27 cellular contexts compared by ENCODE assay signal in genomic region chr12:124222368-124223245, GRCh38.
DNase-seq lines count a peak whose midpoint lies in the region; ATAC-seq, FAIRE-seq and TF ChIP-seq lines count a peak whose summit lies in the region.
"Had no signal": no experiment of that assay in that cellular context is flagged by ENCODE, and none has a peak within 500 bp of the region (broad histone marks: within the 10 kb centered on the region; RNA-seq: fewer than 3 reads in every experiment).

No MANE protein-coding gene starts in this region.

- H3K27me3 ChIP-seq in HepG2 (ENCODE audit: control insufficient read depth in 1 of 2, insufficient read depth in 2 of 2, low read length in 2 of 2) (peaks cover 2 to 33% of the 10 kb centered on the region in 2 experiments; a peak in 3 of 5 replicates), right lobe of liver (no peaks in the 10 kb centered on the region), K562 (ENCODE audit: control insufficient read depth in 2 of 2, insufficient read depth in 2 of 2, low read length in 2 of 2) (peaks cover 53 to 68% of the 10 kb centered on the region in 2 experiments)

- BruUV-seq in HepG2 (replicated peaks; lab: Mats Ljungman, UMichigan) (no TSS peak), K562 (replicated peaks; lab: Mats Ljungman, UMichigan) (no TSS peak)

- ATAC-seq in HepG2, result no peak
- no peak for ATAC-seq in right lobe of liver
- ATAC-seq in K562, result no peak
- no peak for ATAC-seq in GM18520 (IDR thresholded peaks at IDR 0.05; ENCODE audit: unreplicated experiment)
- ATAC-seq in HG03045 (IDR thresholded peaks at IDR 0.05; ENCODE audit: unreplicated experiment), result no peak
- ATAC-seq: A549; CD8-positive, alpha-beta T cell had no signal

- no peaks in the 10 kb centered on the region for H3K36me3 ChIP-seq in HepG2 (replicated peaks in 1 of 2; ENCODE audit: control insufficient read depth in 1 of 2, insufficient read depth in 2 of 2, low read length in 2 of 2)
- no peaks in the 10 kb centered on the region for H3K36me3 ChIP-seq in right lobe of liver
- no peaks in the 10 kb centered on the region for H3K36me3 ChIP-seq in KOPT-K1 (ENCODE audit: insufficient read depth, low read length)
- H3K36me3 ChIP-seq in K562 (ENCODE audit: control insufficient read depth, insufficient read depth, low read length), result no peaks in the 10 kb centered on the region

- TF ChIP-seq CTCF in HepG2 (CRISPR knock-in tag; IDR thresholded peaks at IDR 0.05) (no peak), right lobe of liver (IDR thresholded peaks at IDR 0.05) (no peak), K562 (IDR thresholded peaks at IDR 0.05 in 2 of 3, conservative IDR thresholded peaks at IDR 0.05 in 1 of 3; ENCODE audit: insufficient read depth in 2 of 3, low read depth in 1 of 3, low read length in 3 of 3) (no peak)

- TF ChIP-seq POLR2A in HepG2 (IDR thresholded peaks at IDR 0.05; ENCODE audit: insufficient read depth in 1 of 2, low read depth in 2 of 2, low read length in 2 of 2) (no peak), right lobe of liver (IDR thresholded peaks at IDR 0.05) (no peak), K562 (conservative IDR thresholded peaks at IDR 0.05) (no peak)

- no peak overlapping the region for H3K9ac ChIP-seq in HepG2 (ENCODE audit: insufficient read depth, low read depth, low read length)
- H3K9ac ChIP-seq in K562 (ENCODE audit: insufficient read depth in 1 of 2, low read depth in 2 of 2, low read length in 2 of 2), result no peak overlapping the region

- H3K79me2 ChIP-seq in HepG2 (ENCODE audit: insufficient read depth, low read length) (no peaks in the 10 kb centered on the region), K562 (ENCODE audit: control insufficient read depth, insufficient read depth, low read length) (no peaks in the 10 kb centered on the region)

- TF ChIP-seq RAD21 in HepG2 (CRISPR knock-in tag; IDR thresholded peaks at IDR 0.05), result no peak
- TF ChIP-seq RAD21 in K562 (CRISPR knock-in tag; conservative IDR thresholded peaks at IDR 0.05 in 1 of 2, IDR thresholded peaks at IDR 0.05 in 1 of 2), result no peak

- CTCF ChIA-PET in HepG2 (lab: Yijun Ruan, JAX; ENCODE audit: low intra/inter-chr PET ratio, low total read pairs) (no interaction called here), K562 (lab: Yijun Ruan, JAX; ENCODE audit: low intra/inter-chr PET ratio) (no interaction called here)

- H3K4me3 ChIP-seq in HepG2 (replicated peaks in 1 of 3; ENCODE audit: insufficient read depth in 1 of 3, low read depth in 2 of 3, low read length in 3 of 3), result no peak overlapping the region
- H3K4me3 ChIP-seq in right lobe of liver, result no peak overlapping the region
- H3K4me3 ChIP-seq in K562, result no peak overlapping the region
- H3K4me3 ChIP-seq: A549 had no signal

- DNase-seq in HepG2 (ENCODE audit: low spot score) (no peak), right lobe of liver (no peak), K562 (ENCODE audit: extremely low read depth in 1 of 4, low spot score in 3 of 4) (no peak), cerebellum (ENCODE audit: low spot score) (no peak)
- DNase-seq: AML-193; Caco-2; CD8-positive, alpha-beta T cell; DMS 273 treated with DMSO at 0.1 percent for 48 hours; DMS79; KG1; NCI-H1105; NCI-H1436 treated with DMSO at 0.1 percent for 48 hours; NCI-H187 treated with DMSO at 0.1 percent for 48 hours; NCI-H2171 treated with DMSO at 0.1 percent for 48 hours; NCI-H345; NCI-H510A treated with DMSO at 0.1 percent for 48 hours; SHP77; T-helper 1 cell had no signal

- no peak for TF ChIP-seq EP300 in HepG2 (IDR thresholded peaks at IDR 0.05; ENCODE audit: low read depth in 2 of 2, low read length in 2 of 2)
- no peak for TF ChIP-seq EP300 in HepG2 (CRISPR knock-in tag; IDR thresholded peaks at IDR 0.05; ENCODE audit: borderline replicate concordance)
- TF ChIP-seq EP300 in K562 (IDR thresholded peaks at IDR 0.05; ENCODE audit: low read length), result no peak

- in situ Hi-C loops in HepG2 (cut with HindIII; ENCODE audit: extremely low pct_ligation_motif_present, low pct_unique_long_range_greater_than_20kb) (no loop called here), K562 (cut with MboI) (no loop called here)

- 0 out of 2 replicates have a peak, but pooled peaks cover 4% of the 10 kb centered on the region for H3K9me3 ChIP-seq in HepG2 (ENCODE audit: low read length)
- H3K9me3 ChIP-seq in right lobe of liver, result no peaks in the 10 kb centered on the region
- peaks cover 7% of the 10 kb centered on the region for H3K9me3 ChIP-seq in KOPT-K1 (ENCODE audit: insufficient read depth, low read length, poor library complexity, severe bottlenecking)
- H3K9me3 ChIP-seq in K562 (replicated peaks; ENCODE audit: control insufficient read depth, insufficient read depth, low read depth, low read length), result no peaks in the 10 kb centered on the region
- H3K9me3 ChIP-seq: Caco-2 had no signal

- H2AFZ ChIP-seq in HepG2 (ENCODE audit: low read length) (no peak overlapping the region), K562 (ENCODE audit: low read depth, low read length) (no peak overlapping the region)

- H3K4me1 ChIP-seq in HepG2 (ENCODE audit: insufficient read depth, low read length), result no peaks in the 10 kb centered on the region
- H3K4me1 ChIP-seq in right lobe of liver, result no peaks in the 10 kb centered on the region
- H3K4me1 ChIP-seq in K562 (replicated peaks in 1 of 2; ENCODE audit: control insufficient read depth in 2 of 2, insufficient read depth in 2 of 2, low read length in 2 of 2), result no peaks in the 10 kb centered on the region; a peak in 1 of 5 replicates
- H3K4me1 ChIP-seq: A549, Caco-2 had no signal

- FAIRE-seq in HepG2 (lab: Jason Lieb, UNC) (no peak), K562 (lab: Jason Lieb, UNC) (no peak)
- FAIRE-seq: A549, GM12892, H54, HTR-8/SVneo had no signal

- H4K20me1 ChIP-seq in HepG2 (ENCODE audit: insufficient read depth, low read length), result no peaks in the 10 kb centered on the region
- H4K20me1 ChIP-seq in K562 (replicated peaks; ENCODE audit: control insufficient read depth, insufficient read depth, low read length), result no peaks in the 10 kb centered on the region; the same call in none of the 2 replicates

- 37% methylated on average over 14 of the region's 14 CpGs for WGBS in HepG2 (ENCODE audit: low lambda C conversion rate)
- 63% methylated on average over 12 of the region's 14 CpGs for WGBS in right lobe of liver (ENCODE audit: insufficient coverage, low coverage, low lambda C conversion rate, missing lambda C conversion rate)
- under 1% methylated on average over 13 of the region's 14 CpGs for WGBS in K562 (ENCODE audit: insufficient coverage, low coverage, missing lambda C conversion rate)

- POLR2A ChIA-PET in HepG2 (lab: Yijun Ruan, JAX) (no interaction called here), K562 (lab: Yijun Ruan, JAX) (interaction anchor here (1.2 kb wide), 1 partner anchor 11 kb away, joined by 5 read pairs; no protein-coding TSS in a partner anchor)

- H3K27ac ChIP-seq in HepG2 (ENCODE audit: extremely low read length, insufficient read depth, low read length) (no peak overlapping the region), right lobe of liver (no peak overlapping the region), KOPT-K1 (ENCODE audit: low read depth, low read length, poor library complexity, severe bottlenecking) (peak overlapping the region; percentile 33), K562 (ENCODE audit: extremely low read depth, low read depth, low read length) (no peak overlapping the region)
- H3K27ac ChIP-seq: A549, C4-2B, RWPE1 had no signal

- intact Hi-C loops in HepG2 (cut with micrococcal nuclease; ENCODE audit: unreplicated experiment), result no loop called here
- intact Hi-C loops in right lobe of liver (cut with DNase I), result no loop called here
- intact Hi-C loops in K562 (cut with micrococcal nuclease), result no loop called here

- no peaks in the 10 kb centered on the region for H3K9me1 ChIP-seq in K562 (ENCODE audit: control insufficient read depth, insufficient read depth, low read length)

- no peak overlapping the region for H3K4me2 ChIP-seq in HepG2 (ENCODE audit: low read depth, low read length)
- no peak overlapping the region for H3K4me2 ChIP-seq in K562 (ENCODE audit: insufficient read depth, low read length)
- H3K4me2 ChIP-seq: A549 had no signal

TF ChIP-seq in HepG2, 621 proteins besides CTCF, POLR2A, EP300 and RAD21 (continues in another document):
- TF ChIP-seq RAD51 (IDR thresholded peaks at IDR 0.05; ENCODE audit: borderline replicate concordance), result no peak
- no peak for TF ChIP-seq MXD3 (CRISPR knock-in tag; IDR thresholded peaks at IDR 0.05)
- TF ChIP-seq NCOA5 (CRISPR knock-in tag; IDR thresholded peaks at IDR 0.05), result no peak
- TF ChIP-seq LBX2 (CRISPR knock-in tag; IDR thresholded peaks at IDR 0.05; ENCODE audit: borderline replicate concordance), result no peak
- no peak for TF ChIP-seq AGO1 (IDR thresholded peaks at IDR 0.05; ENCODE audit: low read depth, low read length, poor library complexity, severe bottlenecking)

TF ChIP-seq in K562, 482 proteins besides CTCF, POLR2A, EP300 and RAD21 (continues in another document):
- TF ChIP-seq BCOR (IDR thresholded peaks at IDR 0.05) (peak; percentile 20; the same call in 1 of the 2 replicates), U2AF1 (optimal IDR thresholded peaks at IDR 0.05; ENCODE audit: low read depth, low read length) (no peak), RBM25 (IDR thresholded peaks at IDR 0.05; ENCODE audit: low read depth, low read length, severe bottlenecking) (peak; percentile 67), ZNF655 (CRISPR knock-in tag; IDR thresholded peaks at IDR 0.05) (no peak), CAMTA2 (CRISPR knock-in tag; conservative IDR thresholded peaks at IDR 0.05) (no peak), ZBTB17 (CRISPR knock-in tag; IDR thresholded peaks at IDR 0.05) (no peak), MCM2 (IDR thresholded peaks at IDR 0.05; ENCODE audit: low read depth) (no peak), NFYB (IDR thresholded peaks at IDR 0.05; ENCODE audit: extremely low read depth, insufficient read length) (no peak), MLX (CRISPR knock-in tag; conservative IDR thresholded peaks at IDR 0.05) (no peak), FOS (IDR thresholded peaks at IDR 0.05; ENCODE audit: extremely low read depth, insufficient read length) (no peak)
